8 cellular contexts compared by ENCODE assay signal in genomic region chr10:27153855-27154198, GRCh38. TPM values are rescaled to one million over a fixed set of nuclear protein-coding genes. Genes with fewer than 3 reads are reported as not detected.
DNase-seq lines count a peak whose midpoint lies in the region; ATAC-seq and TF ChIP-seq lines count a peak whose summit lies in the region.

No MANE protein-coding gene starts in this region.

- peak overlapping the region; percentile 83 for H3K4me3 Mint-ChIP-seq in MCF 10A (ENCODE audit: unreplicated experiment)
- H3K4me3 Mint-ChIP-seq in stimulated activated naive CD8-positive, alpha-beta T cell treated with anti-CD3 and anti-CD28 coated beads, Interleukin-15, Interleukin-2, amounts not matched to agents 100 ng/mL and 50 ng/mL, for 24 hours = peak overlapping the region; percentile 93

- H3K4me3 ChIP-seq in GM06990 (replicated peaks; ENCODE audit: low read depth, low read length) (peak overlapping the region; percentile 82), left lung (peak overlapping the region; percentile 71 to 83)

- H3K27me3 ChIP-seq in GM06990 (replicated peaks; ENCODE audit: control insufficient read depth, insufficient read depth, low read length) = no peaks in the 10 kb centered on the region
- no peaks in the 10 kb centered on the region for H3K27me3 ChIP-seq in left lung

- CTCF ChIA-PET in MCF 10A (lab: Yijun Ruan, JAX) = interaction anchor here (0.6 kb wide), 1 partner anchor 10 kb away, joined by 3 read pairs; no protein-coding TSS in a partner anchor

- no peaks in the 10 kb centered on the region for H3K9me3 ChIP-seq in left lung

- H3K27ac ChIP-seq in left lung = peak overlapping the region; percentile 99 to 100

- H3K36me3 ChIP-seq in GM06990 (ENCODE audit: control insufficient read depth, insufficient read depth, low read length) (peaks cover 2% of the 10 kb centered on the region), left lung (peaks cover 0 to 11% of the 10 kb centered on the region in 2 donors)

- no peak for DNase-seq in GM06990 (ENCODE audit: extremely low read depth, insufficient read length)
- DNase-seq in M059J (ENCODE audit: low read depth) = peak; percentile 18
- peak; percentile 39 for DNase-seq in MCF 10A (ENCODE audit: unreplicated experiment)
- no peak for DNase-seq in left lung
- DNase-seq in NCI-H128 (lab: John Stamatoyannopoulos, UW; ENCODE audit: unreplicated experiment) = no peak
- no peak for DNase-seq in D341Med (ENCODE audit: low spot score)

- H3K4me1 ChIP-seq in left lung = peaks cover 12 to 48% of the 10 kb centered on the region in 2 donors

- POLR2A ChIA-PET in MCF 10A (lab: Yijun Ruan, JAX) = interaction anchor here (0.6 to 3.9 kb wide), 15 partner anchors 9 to 444 kb away, joined by 3 to 39 read pairs (median 4); partner anchors contain the start of genes ACBD5 and ANKRD26

- H3K9me3 Mint-ChIP-seq in MCF 10A (ENCODE audit: unreplicated experiment) = no peaks in the 10 kb centered on the region
- no peaks in the 10 kb centered on the region for H3K9me3 Mint-ChIP-seq in stimulated activated naive CD8-positive, alpha-beta T cell treated with anti-CD3 and anti-CD28 coated beads, Interleukin-15, Interleukin-2, amounts not matched to agents 100 ng/mL and 50 ng/mL, for 24 hours

- peak overlapping the region; percentile 98 for H3K27ac Mint-ChIP-seq in MCF 10A (ENCODE audit: low read depth, unreplicated experiment)
- peak overlapping the region; percentile 100 for H3K27ac Mint-ChIP-seq in stimulated activated naive CD8-positive, alpha-beta T cell treated with anti-CD3 and anti-CD28 coated beads, Interleukin-15, Interleukin-2, amounts not matched to agents 100 ng/mL and 50 ng/mL, for 24 hours

- TSS peak; percentile 57 for BruUV-seq in MCF 10A (replicated peaks; lab: Mats Ljungman, UMichigan)

- no peaks in the 10 kb centered on the region for H3K27me3 Mint-ChIP-seq in MCF 10A (ENCODE audit: insufficient read depth, unreplicated experiment)
- no peaks in the 10 kb centered on the region for H3K27me3 Mint-ChIP-seq in stimulated activated naive CD8-positive, alpha-beta T cell treated with anti-CD3 and anti-CD28 coated beads, Interleukin-15, Interleukin-2, amounts not matched to agents 100 ng/mL and 50 ng/mL, for 24 hours

- peak; percentile 5 for ATAC-seq in GM21723 (IDR thresholded peaks at IDR 0.05; ENCODE audit: unreplicated experiment)
- peak; percentile 2 for ATAC-seq in left lung

- intact Hi-C loops in MCF 10A (cut with micrococcal nuclease) (no loop called here), left lung (cut with DNase I) (no loop called here)

- TF ChIP-seq CTCF in GM06990 (IDR thresholded peaks at IDR 0.05; ENCODE audit: insufficient read depth, low read length, poor library complexity, severe bottlenecking) (no peak), MCF 10A (IDR thresholded peaks at IDR 0.05; ENCODE audit: unreplicated experiment) (no peak), left lung (IDR thresholded peaks at IDR 0.05) (no peak)

- peaks cover 26% of the 10 kb centered on the region for H3K4me1 Mint-ChIP-seq in MCF 10A (ENCODE audit: insufficient read depth, unreplicated experiment)
- peaks cover 63% of the 10 kb centered on the region for H3K4me1 Mint-ChIP-seq in stimulated activated naive CD8-positive, alpha-beta T cell treated with anti-CD3 and anti-CD28 coated beads, Interleukin-15, Interleukin-2, amounts not matched to agents 100 ng/mL and 50 ng/mL, for 24 hours (ENCODE audit: low read depth)

- H3K36me3 Mint-ChIP-seq in MCF 10A (ENCODE audit: insufficient read depth, unreplicated experiment) = peaks cover 39% of the 10 kb centered on the region
- H3K36me3 Mint-ChIP-seq in stimulated activated naive CD8-positive, alpha-beta T cell treated with anti-CD3 and anti-CD28 coated beads, Interleukin-15, Interleukin-2, amounts not matched to agents 100 ng/mL and 50 ng/mL, for 24 hours (ENCODE audit: low read depth) = peaks cover 54% of the 10 kb centered on the region

RNA-seq across cellular contexts. Expression of gene YME1L1, which starts 0.4 kb away (rescaled TPM):
- 55.8 and 81.1 TPM in 2 replicates for total RNA-seq in M059J (2014; rRNA removed; shearing (Covaris generic))
- total RNA-seq in MCF 10A (2022) (194 and 227 TPM in 2 replicates), left lung (100 to 1,000 TPM; 100 to 103 TPM)

RNA-seq across cellular contexts. Expression of gene MASTL, which starts 1.3 kb away (rescaled TPM):
- total RNA-seq in M059J (2014; rRNA removed; shearing (Covaris generic)) = 22.0 and 26.1 TPM in 2 replicates
- total RNA-seq in MCF 10A (2022) = 6.1 and 8.0 TPM in 2 replicates
- 10 to 100 TPM in 1 of 2 donors, 1 to 10 TPM in 1; 7.1 to 10.3 TPM for total RNA-seq in left lung

RNA-seq across cellular contexts. Expression of gene ANKRD26, which starts 53.5 kb away (rescaled TPM):
- total RNA-seq in M059J (2014; rRNA removed; shearing (Covaris generic)) = 2.9 and 4.8 TPM in 2 replicates
- 6.5 and 7.3 TPM in 2 replicates for total RNA-seq in MCF 10A (2022)
- total RNA-seq in left lung = 1 to 10 TPM; 6.6 to 8.0 TPM

Comparison
In these comparisons a context has a peak if more than half of its experiments do, and no peak if none do; other contexts are left out.
1. DNase-seq: peak in M059J (single experiment) and MCF 10A (single experiment); none in GM06990 (single experiment), left lung (0 of 2), NCI-H128 (single experiment) and D341Med (single experiment).